ENCODE assay signal across 1 cellular context in the genomic region with DNA sequence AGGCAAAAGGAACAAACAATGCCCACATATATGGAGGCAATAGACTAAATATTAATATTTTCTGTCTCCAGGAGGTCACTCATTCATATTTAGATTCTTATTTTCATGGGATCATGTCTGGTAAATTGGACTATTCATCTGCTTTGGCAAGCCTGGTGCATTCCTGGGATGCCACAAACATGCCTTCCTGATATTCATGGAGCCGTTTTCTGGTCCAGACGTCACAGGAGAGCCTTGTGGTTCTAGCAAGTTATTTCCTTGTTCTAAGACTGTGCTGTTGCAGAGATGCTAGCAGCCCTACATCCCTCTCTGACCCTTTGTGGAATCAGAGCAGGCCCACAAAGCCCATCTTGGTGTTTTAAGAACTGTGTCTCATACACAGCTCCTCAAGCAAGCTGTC.
TF ChIP-seq lines count a peak whose summit lies in the region.

No MANE protein-coding gene starts in this region.

TF ChIP-seq in HepG2, 621 proteins besides CTCF, POLR2A, EP300 and RAD21:
- TF ChIP-seq ZNF557 (CRISPR knock-in tag; IDR thresholded peaks at IDR 0.05) (no peak), ZSCAN29 (CRISPR knock-in tag; conservative IDR thresholded peaks at IDR 0.05) (no peak), FOXA3 (CRISPR knock-in tag; IDR thresholded peaks at IDR 0.05) (no peak), ZNF607 (CRISPR knock-in tag; IDR thresholded peaks at IDR 0.05; ENCODE audit: borderline replicate concordance) (no peak), LCORL (IDR thresholded peaks at IDR 0.05) (no peak), LCORL (CRISPR knock-in tag; IDR thresholded peaks at IDR 0.05) (no peak), SP140L (CRISPR knock-in tag; IDR thresholded peaks at IDR 0.05; ENCODE audit: borderline replicate concordance) (no peak), RELA (CRISPR knock-in tag; IDR thresholded peaks at IDR 0.05) (no peak), CHD4 (IDR thresholded peaks at IDR 0.05; ENCODE audit: borderline replicate concordance, low read length) (no peak), ZFYVE20 (CRISPR knock-in tag; IDR thresholded peaks at IDR 0.05; ENCODE audit: borderline replicate concordance, low read depth) (no peak), RARG (CRISPR knock-in tag; IDR thresholded peaks at IDR 0.05; ENCODE audit: low read depth) (no peak), HDAC6 (IDR thresholded peaks at IDR 0.05; ENCODE audit: low read depth, low read length) (no peak), ZNF335 (CRISPR knock-in tag; IDR thresholded peaks at IDR 0.05) (no peak)
- TF ChIP-seq, protein P1, sequence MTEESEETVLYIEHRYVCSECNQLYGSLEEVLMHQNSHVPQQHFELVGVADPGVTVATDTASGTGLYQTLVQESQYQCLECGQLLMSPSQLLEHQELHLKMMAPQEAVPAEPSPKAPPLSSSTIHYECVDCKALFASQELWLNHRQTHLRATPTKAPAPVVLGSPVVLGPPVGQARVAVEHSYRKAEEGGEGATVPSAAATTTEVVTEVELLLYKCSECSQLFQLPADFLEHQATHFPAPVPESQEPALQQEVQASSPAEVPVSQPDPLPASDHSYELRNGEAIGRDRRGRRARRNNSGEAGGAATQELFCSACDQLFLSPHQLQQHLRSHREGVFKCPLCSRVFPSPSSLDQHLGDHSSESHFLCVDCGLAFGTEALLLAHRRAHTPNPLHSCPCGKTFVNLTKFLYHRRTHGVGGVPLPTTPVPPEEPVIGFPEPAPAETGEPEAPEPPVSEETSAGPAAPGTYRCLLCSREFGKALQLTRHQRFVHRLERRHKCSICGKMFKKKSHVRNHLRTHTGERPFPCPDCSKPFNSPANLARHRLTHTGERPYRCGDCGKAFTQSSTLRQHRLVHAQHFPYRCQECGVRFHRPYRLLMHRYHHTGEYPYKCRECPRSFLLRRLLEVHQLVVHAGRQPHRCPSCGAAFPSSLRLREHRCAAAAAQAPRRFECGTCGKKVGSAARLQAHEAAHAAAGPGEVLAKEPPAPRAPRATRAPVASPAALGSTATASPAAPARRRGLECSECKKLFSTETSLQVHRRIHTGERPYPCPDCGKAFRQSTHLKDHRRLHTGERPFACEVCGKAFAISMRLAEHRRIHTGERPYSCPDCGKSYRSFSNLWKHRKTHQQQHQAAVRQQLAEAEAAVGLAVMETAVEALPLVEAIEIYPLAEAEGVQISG (CRISPR knock-in tag; IDR thresholded peaks at IDR 0.05) = no peak
- TF ChIP-seq, protein P2, sequence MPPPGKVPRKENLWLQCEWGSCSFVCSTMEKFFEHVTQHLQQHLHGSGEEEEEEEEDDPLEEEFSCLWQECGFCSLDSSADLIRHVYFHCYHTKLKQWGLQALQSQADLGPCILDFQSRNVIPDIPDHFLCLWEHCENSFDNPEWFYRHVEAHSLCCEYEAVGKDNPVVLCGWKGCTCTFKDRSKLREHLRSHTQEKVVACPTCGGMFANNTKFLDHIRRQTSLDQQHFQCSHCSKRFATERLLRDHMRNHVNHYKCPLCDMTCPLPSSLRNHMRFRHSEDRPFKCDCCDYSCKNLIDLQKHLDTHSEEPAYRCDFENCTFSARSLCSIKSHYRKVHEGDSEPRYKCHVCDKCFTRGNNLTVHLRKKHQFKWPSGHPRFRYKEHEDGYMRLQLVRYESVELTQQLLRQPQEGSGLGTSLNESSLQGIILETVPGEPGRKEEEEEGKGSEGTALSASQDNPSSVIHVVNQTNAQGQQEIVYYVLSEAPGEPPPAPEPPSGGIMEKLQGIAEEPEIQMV (CRISPR knock-in tag; IDR thresholded peaks at IDR 0.05; ENCODE audit: low read depth) = no peak
- TF ChIP-seq, protein P3, sequence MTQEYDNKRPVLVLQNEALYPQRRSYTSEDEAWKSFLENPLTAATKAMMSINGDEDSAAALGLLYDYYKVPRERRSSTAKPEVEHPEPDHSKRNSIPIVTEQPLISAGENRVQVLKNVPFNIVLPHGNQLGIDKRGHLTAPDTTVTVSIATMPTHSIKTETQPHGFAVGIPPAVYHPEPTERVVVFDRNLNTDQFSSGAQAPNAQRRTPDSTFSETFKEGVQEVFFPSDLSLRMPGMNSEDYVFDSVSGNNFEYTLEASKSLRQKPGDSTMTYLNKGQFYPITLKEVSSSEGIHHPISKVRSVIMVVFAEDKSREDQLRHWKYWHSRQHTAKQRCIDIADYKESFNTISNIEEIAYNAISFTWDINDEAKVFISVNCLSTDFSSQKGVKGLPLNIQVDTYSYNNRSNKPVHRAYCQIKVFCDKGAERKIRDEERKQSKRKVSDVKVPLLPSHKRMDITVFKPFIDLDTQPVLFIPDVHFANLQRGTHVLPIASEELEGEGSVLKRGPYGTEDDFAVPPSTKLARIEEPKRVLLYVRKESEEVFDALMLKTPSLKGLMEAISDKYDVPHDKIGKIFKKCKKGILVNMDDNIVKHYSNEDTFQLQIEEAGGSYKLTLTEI (CRISPR knock-in tag; conservative IDR thresholded peaks at IDR 0.05) = no peak
- TF ChIP-seq, protein P4, sequence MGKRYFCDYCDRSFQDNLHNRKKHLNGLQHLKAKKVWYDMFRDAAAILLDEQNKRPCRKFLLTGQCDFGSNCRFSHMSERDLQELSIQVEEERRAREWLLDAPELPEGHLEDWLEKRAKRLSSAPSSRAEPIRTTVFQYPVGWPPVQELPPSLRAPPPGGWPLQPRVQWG (CRISPR knock-in tag; IDR thresholded peaks at IDR 0.05; ENCODE audit: borderline replicate concordance, low read depth) = no peak
- TF ChIP-seq, protein P5, sequence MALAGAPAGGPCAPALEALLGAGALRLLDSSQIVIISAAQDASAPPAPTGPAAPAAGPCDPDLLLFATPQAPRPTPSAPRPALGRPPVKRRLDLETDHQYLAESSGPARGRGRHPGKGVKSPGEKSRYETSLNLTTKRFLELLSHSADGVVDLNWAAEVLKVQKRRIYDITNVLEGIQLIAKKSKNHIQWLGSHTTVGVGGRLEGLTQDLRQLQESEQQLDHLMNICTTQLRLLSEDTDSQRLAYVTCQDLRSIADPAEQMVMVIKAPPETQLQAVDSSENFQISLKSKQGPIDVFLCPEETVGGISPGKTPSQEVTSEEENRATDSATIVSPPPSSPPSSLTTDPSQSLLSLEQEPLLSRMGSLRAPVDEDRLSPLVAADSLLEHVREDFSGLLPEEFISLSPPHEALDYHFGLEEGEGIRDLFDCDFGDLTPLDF (CRISPR knock-in tag; IDR thresholded peaks at IDR 0.05) = no peak
TF ChIP-seq in HepG2: peak in this region for 0.
